In genomic region chr2:54524236-54524991, GRCh38 we compare ENCODE assay signal across 8 cellular contexts.
DNase-seq lines count a peak whose midpoint lies in the region; ATAC-seq lines count a peak whose summit lies in the region.

No MANE protein-coding gene starts in this region.

- DNase-seq in activated T-cell treated with anti-CD3 and anti-CD28 coated beads for 48 hours (ENCODE audit: low read depth), result peak; percentile 6
- DNase-seq in activated T-cell treated with anti-CD3 and anti-CD28 coated beads for 4 hours, result no peak
- peak; percentile 13 for DNase-seq in RKO (ENCODE audit: low spot score)
- DNase-seq in fibroblast of peridontal ligament (ENCODE audit: extremely low read depth), result peak; percentile 75
- DNase-seq in stimulated activated CD4-positive, alpha-beta T cell treated with anti-CD3 and anti-CD28 coated beads, TNF-alpha, amount 100 ng/mL, for 48 hours (ENCODE audit: low read depth in 3 of 3), result peak; percentile 10 to 18 (median 14)
- no peak for DNase-seq in iPS-NIHi11 (ENCODE audit: low spot score)
- DNase-seq in effector CD8-positive, alpha-beta T cell (lab: John Stamatoyannopoulos, UW), result no peak

- ATAC-seq in HG02970 (IDR thresholded peaks at IDR 0.05; ENCODE audit: low FRiP score, unreplicated experiment), result peak; percentile 55

Comparison
In these comparisons a context has a peak if more than half of its experiments do, and no peak if none do; other contexts are left out.
1. DNase-seq: peak in activated T-cell treated with anti-CD3 and anti-CD28 coated beads for 48 hours (single experiment), RKO (single experiment), fibroblast of peridontal ligament (single experiment) and stimulated activated CD4-positive, alpha-beta T cell treated with anti-CD3 and anti-CD28 coated beads, TNF-alpha, amount 100 ng/mL, for 48 hours (3 of 3); none in activated T-cell treated with anti-CD3 and anti-CD28 coated beads for 4 hours (single experiment), iPS-NIHi11 (single experiment) and effector CD8-positive, alpha-beta T cell (single experiment).